Comparison of ENCODE assay signal across 14 cellular contexts in the genomic region with DNA sequence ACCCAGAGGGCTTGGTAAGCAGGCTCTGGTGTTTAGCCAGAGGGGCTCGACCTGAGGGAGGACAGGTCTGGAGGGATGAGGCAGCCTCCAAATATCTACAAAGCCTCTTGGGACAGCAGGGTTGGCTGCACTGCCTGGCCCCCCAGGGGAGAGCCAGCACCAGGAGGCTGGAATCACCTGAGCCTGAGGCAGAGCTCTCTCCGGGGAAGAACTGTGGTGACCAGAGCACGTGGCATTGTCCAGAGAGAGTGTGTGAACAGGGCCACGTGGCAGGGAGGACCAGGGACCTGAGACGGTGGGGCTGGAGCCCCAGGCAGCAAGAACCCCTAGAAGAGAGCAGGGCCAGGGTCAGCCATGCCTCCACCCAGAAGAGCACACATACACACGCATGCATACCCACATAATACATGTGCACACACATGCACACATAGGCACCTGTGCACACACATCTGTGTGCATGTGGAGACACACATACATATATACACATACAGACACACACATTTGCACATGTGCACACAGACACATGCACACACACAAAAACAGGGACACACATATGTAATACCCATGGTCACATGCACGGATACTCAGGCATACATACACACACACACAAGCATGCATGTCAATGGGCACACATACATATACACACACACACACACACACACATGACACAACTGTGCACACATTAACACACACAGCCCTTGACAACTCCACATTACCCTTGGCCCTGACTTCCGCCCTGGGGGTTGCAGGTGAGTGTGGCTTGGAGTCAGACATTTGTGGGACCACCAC.
DNase-seq lines count a peak whose midpoint lies in the region; ATAC-seq, FAIRE-seq and TF ChIP-seq lines count a peak whose summit lies in the region.
"Had no signal": no experiment of that assay in that cellular context is flagged by ENCODE, and none has a peak within 500 bp of the region (broad histone marks: within the 10 kb centered on the region; RNA-seq: fewer than 3 reads in every experiment).

No MANE protein-coding gene starts in this region.

- POLR2A ChIA-PET in Panc1 (lab: Charles Lee) = no interaction called here

- intact Hi-C loops in Right ventricle myocardium superior (cut with DNase I) = loop anchor here (10.0 kb wide), 1 partner anchor 159 kb away; no protein-coding TSS in a partner anchor
- intact Hi-C loops in left ventricle myocardium superior (cut with micrococcal nuclease) = no loop called here
- intact Hi-C loops in Panc1 (cut with micrococcal nuclease; ENCODE audit: unreplicated experiment) = no loop called here
- intact Hi-C loops in natural killer cell (cut with micrococcal nuclease) = loop anchor here (10.0 kb wide), 1 partner anchor 169 kb away; the partner anchor contains the start of gene COL26A1
- intact Hi-C loops in stomach (cut with DNase I; ENCODE audit: low total_unique reads) = no loop called here

- DNase-seq in Right ventricle myocardium superior (peak; percentile 1), left ventricle myocardium superior (no peak), Panc1 (ENCODE audit: low read depth, low spot score) (no peak), natural killer cell (no peak), urothelium cell line (ENCODE audit: low spot score) (no peak), stomach (no peak), LoVo (ENCODE audit: low spot score) (no peak)
- DNase-seq: CD4-positive, CD25-positive, alpha-beta regulatory T cell; DMS53; HCEC 1CT had no signal

- H3K4me3 ChIP-seq in Panc1 (ENCODE audit: low read depth in 2 of 2, low read length in 2 of 2) = no peak overlapping the region
- H3K4me3 ChIP-seq in stomach = no peak overlapping the region
- H3K4me3 ChIP-seq: GM12878 had no signal

- H3K4me1 ChIP-seq in Panc1 (ENCODE audit: control insufficient read depth, insufficient read depth, low read length) (peaks cover 50% of the 10 kb centered on the region), stomach (peaks cover 0 to 17% (median 7%) of the 10 kb centered on the region in 4 donors)

- peaks cover 24 to 45% of the 10 kb centered on the region in 2 donors for H3K4me1 Mint-ChIP-seq in natural killer cell
- H3K4me1 Mint-ChIP-seq: CD4-positive, CD25-positive, alpha-beta regulatory T cell had no signal

- ATAC-seq in Right ventricle myocardium superior (ENCODE audit: poor library complexity) = no peak
- no peak for ATAC-seq in left ventricle myocardium superior
- no peak for ATAC-seq in Panc1
- peak in 1 of 3 donors; percentile 31 for ATAC-seq in natural killer cell
- ATAC-seq in GM18519 (IDR thresholded peaks at IDR 0.05; ENCODE audit: low FRiP score, unreplicated experiment) = no peak
- ATAC-seq: GM12878 had no signal

- H3K27me3 Mint-ChIP-seq in natural killer cell (ENCODE audit: low read depth in 2 of 2) = peaks cover 0 to 4% of the 10 kb centered on the region in 2 donors

- H3K4me3 Mint-ChIP-seq in natural killer cell = peak overlapping the region; percentile 10
- H3K4me3 Mint-ChIP-seq: CD4-positive, CD25-positive, alpha-beta regulatory T cell had no signal

- no peaks in the 10 kb centered on the region for H3K27me3 ChIP-seq in Panc1 (ENCODE audit: control insufficient read depth, insufficient read depth, low read length)
- H3K27me3 ChIP-seq in stomach = peaks cover 0 to 20% (median 0%) of the 10 kb centered on the region in 3 donors

- no peak for TF ChIP-seq EP300 in stomach (IDR thresholded peaks at IDR 0.05)

- H3K36me3 Mint-ChIP-seq in natural killer cell = no peaks in the 10 kb centered on the region
- H3K36me3 Mint-ChIP-seq: CD4-positive, CD25-positive, alpha-beta regulatory T cell had no signal

- H3K27ac ChIP-seq in Panc1 (ENCODE audit: low read length) (peak overlapping the region; percentile 23; the same call in 1 of the 2 replicates), stomach (no peak overlapping the region)
- H3K27ac ChIP-seq: 22Rv1 had no signal

- no peaks in the 10 kb centered on the region for H3K9me3 Mint-ChIP-seq in natural killer cell

- TF ChIP-seq POLR2A in stomach (IDR thresholded peaks at IDR 0.05) = no peak

- H3K36me3 ChIP-seq in Panc1 (ENCODE audit: control insufficient read depth, insufficient read depth, low read length) (no peaks in the 10 kb centered on the region), stomach (no peaks in the 10 kb centered on the region)

- no peaks in the 10 kb centered on the region for H3K9me3 ChIP-seq in Panc1 (ENCODE audit: control insufficient read depth, insufficient read depth, low read depth, low read length)
- H3K9me3 ChIP-seq in stomach = no peaks in the 10 kb centered on the region

- CTCF ChIA-PET in Panc1 (lab: Charles Lee) = no interaction called here

- no TSS peak for BruUV-seq in Panc1 (replicated peaks; lab: Mats Ljungman, UMichigan)

- WGBS in stomach, 5 donors = 63 to 77% (median 72%) methylated on average over 7 to 8 of the region's 8 CpGs

- TF ChIP-seq CTCF in Panc1 (IDR thresholded peaks at IDR 0.05) (no peak), natural killer cell (IDR thresholded peaks at IDR 0.05) (no peak), stomach (IDR thresholded peaks at IDR 0.05) (no peak)

- H3K27ac Mint-ChIP-seq in natural killer cell = no peak overlapping the region
- H3K27ac Mint-ChIP-seq: CD4-positive, CD25-positive, alpha-beta regulatory T cell had no signal

- peak; percentile 95 for FAIRE-seq in urothelium cell line (lab: Jason Lieb, UNC)
- FAIRE-seq: GM12878, GM19239 had no signal

- in situ Hi-C loops in Panc1 (cut with HindIII; ENCODE audit: low pct_unique_long_range_greater_than_20kb, low sequenced_read_pairs) = no loop called here

Comparison
In these comparisons a context has a peak if more than half of its experiments do, and no peak if none do; other contexts are left out.
1. intact Hi-C loops: an anchor here in Right ventricle myocardium superior (10.0 kb wide) and natural killer cell (10.0 kb wide); none called in left ventricle myocardium superior, Panc1 and stomach.